ENCODE assay signal across 8 cellular contexts in the genomic region with DNA sequence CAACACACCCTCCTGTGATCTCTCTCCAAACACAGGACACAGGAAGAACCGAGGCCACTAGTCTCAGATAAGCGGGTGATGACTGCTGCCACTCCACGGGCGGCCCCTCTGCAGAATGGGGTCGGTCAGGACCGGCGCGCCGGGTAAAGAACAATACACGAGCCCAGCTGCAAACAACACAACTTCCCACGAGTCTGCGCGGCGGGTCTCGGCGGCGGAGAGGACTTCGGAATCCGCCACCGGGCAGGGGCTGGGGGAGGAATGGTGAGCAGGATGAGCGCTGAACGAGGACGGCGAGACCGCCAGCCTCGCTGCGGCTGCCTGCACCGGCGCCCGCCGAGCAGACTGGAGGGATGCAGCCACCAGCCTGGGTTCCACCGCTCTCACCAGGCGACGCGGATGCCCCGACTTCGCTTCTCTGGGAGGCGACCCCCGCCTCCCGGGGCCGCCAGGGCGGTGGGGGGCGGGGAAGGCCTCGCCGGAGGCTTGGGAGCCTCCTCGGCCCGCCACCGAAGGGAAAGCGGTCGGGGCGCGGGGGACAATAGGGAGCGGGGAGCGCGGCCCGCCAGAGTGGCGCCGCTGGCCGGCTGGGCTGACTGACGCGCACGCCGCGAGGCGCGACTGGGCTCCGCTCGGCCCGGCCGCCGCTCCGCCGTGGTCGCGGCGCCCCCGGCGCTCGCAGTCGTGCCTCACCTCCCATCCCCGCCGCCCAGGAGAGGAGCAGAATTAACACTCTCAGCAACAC. TPM values are rescaled to one million over a fixed set of nuclear protein-coding genes. Genes with fewer than 3 reads are reported as not detected.
DNase-seq lines count a peak whose midpoint lies in the region; ATAC-seq and TF ChIP-seq lines count a peak whose summit lies in the region.

No MANE protein-coding gene starts in this region.

- H3K27ac ChIP-seq in HUES48 (ENCODE audit: low read depth, low read length) (peak overlapping the region; percentile 98), ascending aorta (peak overlapping the region; percentile 98), iPS DF 6.9 (ENCODE audit: low read length) (no peak overlapping the region), sigmoid colon (peak overlapping the region; percentile 98 to 99 (median 98))

- peak; percentile 26 for ATAC-seq in GM21390 (IDR thresholded peaks at IDR 0.05; ENCODE audit: unreplicated experiment)

- peak overlapping the region; percentile 81 for H3K9ac ChIP-seq in HUES48 (ENCODE audit: low read depth, low read length)

- no peak for TF ChIP-seq CTCF in ascending aorta (IDR thresholded peaks at IDR 0.05)
- TF ChIP-seq CTCF in sigmoid colon (IDR thresholded peaks at IDR 0.05), result no peak

- H3K27me3 ChIP-seq in HUES48 (ENCODE audit: control insufficient read depth, insufficient read depth, low read length) (no peaks in the 10 kb centered on the region), ascending aorta (no peaks in the 10 kb centered on the region), iPS DF 6.9 (ENCODE audit: control insufficient read depth, insufficient read depth, low read length) (no peaks in the 10 kb centered on the region), sigmoid colon (no peaks in the 10 kb centered on the region)

- intact Hi-C loops in ascending aorta (cut with DNase I), result loop anchor here (1.0 to 10.0 kb wide), 7 partner anchors 22 to 1044 kb away; a partner anchor contains a TSS
- intact Hi-C loops in sigmoid colon (cut with DNase I), result loop anchor here (1.0 to 5.0 kb wide), 3 partner anchors 21 to 417 kb away; a partner anchor contains a TSS

- DNase-seq in DMS114 treated with DMSO at 0.1 percent for 48 hours (lab: John Stamatoyannopoulos, UW; ENCODE audit: unreplicated experiment) (peak; percentile 29), T-helper 1 cell (peak; percentile 14 to 44 (median 22)), ascending aorta (ENCODE audit: low spot score in 2 of 2) (peak in 1 of 2 donors; percentile 72), iPS DF 6.9 (ENCODE audit: low read depth, low spot score) (no peak), sigmoid colon (peak; percentile 75), NCI-H187 (lab: John Stamatoyannopoulos, UW) (no peak)

- H3K36me3 ChIP-seq in HUES48 (ENCODE audit: control insufficient read depth, insufficient read depth, low read length) (no peaks in the 10 kb centered on the region), ascending aorta (no peaks in the 10 kb centered on the region), iPS DF 6.9 (ENCODE audit: control insufficient read depth, insufficient read depth, low read length) (no peaks in the 10 kb centered on the region), sigmoid colon (no peaks in the 10 kb centered on the region)

- no CpG with 5 or more reads among the region's 82 CpGs for WGBS in iPS DF 6.9 (ENCODE audit: insufficient coverage, insufficient read length)
- 0 to 1% methylated on average over 82 of the region's 82 CpGs for WGBS in sigmoid colon, 2 donors

- H3K9me3 ChIP-seq in HUES48 (ENCODE audit: control insufficient read depth, insufficient read depth, low read length) (no peaks in the 10 kb centered on the region), ascending aorta (no peaks in the 10 kb centered on the region), iPS DF 6.9 (ENCODE audit: control insufficient read depth, insufficient read depth, low read length) (no peaks in the 10 kb centered on the region), sigmoid colon (no peaks in the 10 kb centered on the region)

- H3K4me3 ChIP-seq in HUES48 (ENCODE audit: low read depth, low read length) (peak overlapping the region; percentile 97), ascending aorta (peak overlapping the region; percentile 94 to 97), iPS DF 6.9 (ENCODE audit: low read length) (peak overlapping the region; percentile 80), sigmoid colon (peak overlapping the region; percentile 93 to 99 (median 96))

- H3K4me1 ChIP-seq in HUES48 (ENCODE audit: control insufficient read depth, insufficient read depth, low read length) (peaks cover 22% of the 10 kb centered on the region), ascending aorta (peaks cover 0 to 18% of the 10 kb centered on the region in 2 donors), iPS DF 6.9 (ENCODE audit: control insufficient read depth, insufficient read depth, low read length) (no peaks in the 10 kb centered on the region), sigmoid colon (peaks cover 0 to 27% (median 26%) of the 10 kb centered on the region in 4 donors)

- no peak for TF ChIP-seq EP300 in sigmoid colon (IDR thresholded peaks at IDR 0.05)

- no peak for TF ChIP-seq POLR2A in sigmoid colon (IDR thresholded peaks at IDR 0.05)

RNA-seq across cellular contexts. Expression of a gene that starts 0.5 kb away (rescaled TPM):
- 44.6 TPM for total RNA-seq in ascending aorta
- 10 to 100 TPM; 44.9 to 70.9 (median 57.5) TPM for total RNA-seq in sigmoid colon
- polyA plus RNA-seq in sigmoid colon, result 10 to 100 TPM in 2 of 3 donors, 1 to 10 TPM in 1; 6.6 to 37.6 (median 11.1) TPM

RNA-seq across cellular contexts. Expression of a gene that starts 22.1 kb away (rescaled TPM):
- total RNA-seq in ascending aorta (10.4 TPM), sigmoid colon (10 to 100 TPM; 18.0 to 28.5 (median 21.2) TPM)
- polyA plus RNA-seq in sigmoid colon, result 1 to 10 TPM; 1.6 to 3.8 (median 1.8) TPM

Comparison
In these comparisons a context has a peak if more than half of its experiments do, and no peak if none do; other contexts are left out.
1. DNase-seq: peak in DMS114 treated with DMSO at 0.1 percent for 48 hours (single experiment), T-helper 1 cell (5 of 5) and sigmoid colon (single experiment); none in iPS DF 6.9 (single experiment) and NCI-H187 (0 of 2).
2. Peak in every context shown above with its lines, with median percentiles within 50 percentile points of each other: H3K4me3 ChIP-seq.